35 cellular contexts compared by ENCODE assay signal in the genomic region with DNA sequence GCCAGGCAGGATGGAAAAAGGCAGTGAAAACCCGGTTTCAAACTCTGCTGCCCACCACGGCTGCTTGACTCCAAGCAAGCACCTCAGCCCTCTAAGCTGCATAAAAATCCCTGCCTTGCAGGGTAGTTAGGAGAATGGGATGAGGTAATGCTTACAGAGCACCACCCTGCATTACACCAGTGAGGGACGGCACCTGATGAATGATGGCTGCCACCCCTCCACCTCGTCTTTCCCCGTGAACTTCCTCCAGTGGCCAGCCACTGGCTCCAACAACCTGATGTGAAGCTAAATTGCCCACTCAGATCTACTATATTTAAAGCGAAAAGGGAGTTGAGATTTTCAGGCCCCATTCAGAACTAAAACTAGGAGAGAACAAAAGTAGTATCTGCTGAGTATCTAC.
"Had no signal": no experiment of that assay in that cellular context is flagged by ENCODE, and none has a peak within 500 bp of the region (broad histone marks: within the 10 kb centered on the region; RNA-seq: fewer than 3 reads in every experiment).

No MANE protein-coding gene starts in this region.

- H3K9me3 Mint-ChIP-seq: activated B cell treated with CpG ODN at 0.5 μM for 24 hours; activated CD4-positive, alpha-beta memory T cell treated with anti-CD3 and anti-CD28 coated beads for 36 hours; activated CD4-positive, alpha-beta T cell treated with anti-CD3 and anti-CD28 coated beads, Interleukin-2, amount 10 ng/mL, durations not matched to agents 24 days and 14 days; activated CD8-positive, alpha-beta T cell treated with anti-CD3 and anti-CD28 coated beads for 36 hours; activated naive CD4-positive, alpha-beta T cell treated with anti-CD3 and anti-CD28 coated beads for 36 hours; activated naive CD4-positive, alpha-beta T cell treated with anti-CD3 and anti-CD28 coated beads, Interleukin-2, amount 50 U/mL, for 72 hours; activated naive CD8-positive, alpha-beta T cell treated with anti-CD3 and anti-CD28 coated beads for 36 hours; activated T-cell treated with anti-CD3 and anti-CD28 coated beads, Interleukin-2, amount 50 U/mL, for 4 hours; activated T-cell treated with anti-CD3 and anti-CD28 coated beads, Interleukin-2, amount 50 U/mL, for 72 hours; activated T-helper 1 cell treated with anti-CD3 and anti-CD28 coated beads, Interleukin-12 subunit alpha, Interleukin-12 subunit beta, Interleukin-2, Interleukin-4 antibody, amounts not matched to agents 30 ng/mL and 10 ng/mL and 1 ng/mL, durations not matched to agents 14 hours and 24 hours and 36 hours; activated T-helper 17 cell treated with anti-CD3 and anti-CD28 coated beads, Interleukin-2, amount 50 U/mL, for 72 hours; T-helper 1 cell treated with Interleukin-12 subunit alpha and Interleukin-12 subunit beta and Interleukin-4 antibody, amounts not matched to agents 30 μg/mL and 1 μg/mL, for 36 hours; T-helper 2 cell treated with Interferon-gamma antibody and Interleukin-4, amounts not matched to agents 5 μg/mL and 100 μg/mL, for 36 hours had no signal

- H3K27ac Mint-ChIP-seq: activated B cell treated with CpG ODN at 0.5 μM for 24 hours; activated CD4-positive, alpha-beta memory T cell treated with anti-CD3 and anti-CD28 coated beads for 36 hours; activated CD4-positive, alpha-beta T cell treated with anti-CD3 and anti-CD28 coated beads, Interleukin-2, amount 10 ng/mL, durations not matched to agents 24 days and 14 days; activated CD8-positive, alpha-beta T cell treated with anti-CD3 and anti-CD28 coated beads for 36 hours; activated naive CD4-positive, alpha-beta T cell treated with anti-CD3 and anti-CD28 coated beads for 36 hours; activated naive CD8-positive, alpha-beta T cell treated with anti-CD3 and anti-CD28 coated beads for 36 hours; activated T-cell treated with anti-CD3 and anti-CD28 coated beads, Interleukin-2, amount 50 U/mL, for 72 hours; activated T-helper 1 cell treated with anti-CD3 and anti-CD28 coated beads, Interleukin-12 subunit alpha, Interleukin-12 subunit beta, Interleukin-2, Interleukin-4 antibody, amounts not matched to agents 30 ng/mL and 10 ng/mL and 1 ng/mL, durations not matched to agents 14 hours and 24 hours and 36 hours; activated T-helper 17 cell treated with anti-CD3 and anti-CD28 coated beads, Interleukin-2, amount 50 U/mL, for 72 hours; T-helper 1 cell treated with Interleukin-12 subunit alpha and Interleukin-12 subunit beta and Interleukin-4 antibody, amounts not matched to agents 30 μg/mL and 1 μg/mL, for 36 hours; T-helper 2 cell treated with Interferon-gamma antibody and Interleukin-4, amounts not matched to agents 5 μg/mL and 100 μg/mL, for 36 hours had no signal

- H3K27me3 ChIP-seq: adrenal gland, body of pancreas, brain microvascular endothelial cell, breast epithelium had no signal

- DNase-seq: activated B cell treated with CpG ODN at 0.5 μM for 24 hours; activated CD4-positive, alpha-beta memory T cell treated with anti-CD3 and anti-CD28 coated beads for 36 hours; activated CD4-positive, alpha-beta T cell treated with anti-CD3 and anti-CD28 coated beads for 4 hours; activated CD4-positive, alpha-beta T cell treated with anti-CD3 and anti-CD28 coated beads, Interleukin-2, amount 10 ng/mL, durations not matched to agents 24 days and 14 days; activated CD4-positive, alpha-beta T cell treated with anti-CD3 and anti-CD28 coated beads, Interleukin-2, amount 50 U/mL, for 1 hour; activated CD4-positive, alpha-beta T cell treated with anti-CD3 and anti-CD28 coated beads, Interleukin-2, amount 50 U/mL, for 4 hours; activated CD4-positive, CD25-positive, alpha-beta regulatory T cell treated with anti-CD3 and anti-CD28 coated beads, Interleukin-2, amount 50 U/mL, for 72 hours; activated CD8-positive, alpha-beta memory T cell treated with anti-CD3 and anti-CD28 coated beads, Interleukin-2, amount 50 U/mL, for 4 hours; activated CD8-positive, alpha-beta T cell treated with anti-CD3 and anti-CD28 coated beads for 36 hours; activated effector memory CD4-positive, alpha-beta T cell treated with anti-CD3 and anti-CD28 coated beads, Interleukin-2, amount 50 U/mL, for 16 hours; activated gamma-delta T cell treated with Interleukin-2 at 50 U/mL for 16 hours; activated naive CD4-positive, alpha-beta T cell; activated naive CD4-positive, alpha-beta T cell treated with anti-CD3 and anti-CD28 coated beads for 36 hours; activated naive CD4-positive, alpha-beta T cell treated with anti-CD3 and anti-CD28 coated beads, Interleukin-2, amount 50 U/mL, for 16 hours; activated naive CD8-positive, alpha-beta T cell treated with anti-CD3 and anti-CD28 coated beads for 36 hours; activated T-cell treated with anti-CD3 and anti-CD28 coated beads for 4 hours; activated T-cell treated with anti-CD3 and anti-CD28 coated beads, Interleukin-2, amount 50 U/mL, for 1 hour; activated T-cell treated with anti-CD3 and anti-CD28 coated beads, Interleukin-2, amount 50 U/mL, for 4 hours; activated T-cell treated with anti-CD3 and anti-CD28 coated beads, Interleukin-2, amount 50 U/mL, for 72 hours; adrenal gland; amniotic stem cell; body of pancreas; brain microvascular endothelial cell; central memory CD4-positive, alpha-beta T cell; T-helper 2 cell; T-helper 9 cell had no signal

- H3K27ac ChIP-seq: adrenal gland, body of pancreas, brain microvascular endothelial cell, breast epithelium, VCaP had no signal

- FAIRE-seq: astrocyte, TTC549 had no signal

- H3K4me1 Mint-ChIP-seq: activated B cell treated with CpG ODN at 0.5 μM for 24 hours; activated CD4-positive, alpha-beta T cell treated with anti-CD3 and anti-CD28 coated beads, Interleukin-2, amount 10 ng/mL, durations not matched to agents 24 days and 14 days; activated naive CD8-positive, alpha-beta T cell treated with anti-CD3 and anti-CD28 coated beads for 36 hours; activated T-helper 17 cell treated with anti-CD3 and anti-CD28 coated beads, Interleukin-2, amount 50 U/mL, for 72 hours had no signal

- ATAC-seq: activated CD8-positive, alpha-beta T cell treated with anti-CD3 and anti-CD28 coated beads for 36 hours; activated naive CD4-positive, alpha-beta T cell treated with anti-CD3 and anti-CD28 coated beads, Interleukin-2, amount 50 U/mL, for 72 hours; activated T-cell treated with anti-CD3 and anti-CD28 coated beads, Interleukin-2, amount 50 U/mL, for 4 hours; activated T-cell treated with anti-CD3 and anti-CD28 coated beads, Interleukin-2, amount 50 U/mL, for 72 hours; activated T-helper 17 cell treated with anti-CD3 and anti-CD28 coated beads, Interleukin-2, amount 50 U/mL, for 72 hours; body of pancreas had no signal

- H3K9me3 ChIP-seq: adrenal gland, body of pancreas, breast epithelium had no signal

- H3K4me1 ChIP-seq: adrenal gland, body of pancreas, breast epithelium had no signal

- H3K27me3 Mint-ChIP-seq: activated B cell treated with CpG ODN at 0.5 μM for 24 hours; activated CD4-positive, alpha-beta memory T cell treated with anti-CD3 and anti-CD28 coated beads for 36 hours; activated CD4-positive, alpha-beta T cell treated with anti-CD3 and anti-CD28 coated beads, Interleukin-2, amount 10 ng/mL, durations not matched to agents 24 days and 14 days; activated CD8-positive, alpha-beta T cell treated with anti-CD3 and anti-CD28 coated beads for 36 hours; activated naive CD8-positive, alpha-beta T cell treated with anti-CD3 and anti-CD28 coated beads for 36 hours; activated T-helper 17 cell treated with anti-CD3 and anti-CD28 coated beads, Interleukin-2, amount 50 U/mL, for 72 hours had no signal

- H3K4me3 Mint-ChIP-seq: activated B cell treated with CpG ODN at 0.5 μM for 24 hours; activated CD4-positive, alpha-beta memory T cell treated with anti-CD3 and anti-CD28 coated beads for 36 hours; activated CD4-positive, alpha-beta T cell treated with anti-CD3 and anti-CD28 coated beads, Interleukin-2, amount 10 ng/mL, durations not matched to agents 24 days and 14 days; activated CD8-positive, alpha-beta T cell treated with anti-CD3 and anti-CD28 coated beads for 36 hours; activated naive CD4-positive, alpha-beta T cell treated with anti-CD3 and anti-CD28 coated beads for 36 hours; activated naive CD8-positive, alpha-beta T cell treated with anti-CD3 and anti-CD28 coated beads for 36 hours; activated T-cell treated with anti-CD3 and anti-CD28 coated beads, Interleukin-2, amount 50 U/mL, for 4 hours; activated T-cell treated with anti-CD3 and anti-CD28 coated beads, Interleukin-2, amount 50 U/mL, for 72 hours; activated T-helper 1 cell treated with anti-CD3 and anti-CD28 coated beads, Interleukin-12 subunit alpha, Interleukin-12 subunit beta, Interleukin-2, Interleukin-4 antibody, amounts not matched to agents 30 ng/mL and 10 ng/mL and 1 ng/mL, durations not matched to agents 14 hours and 24 hours and 36 hours; activated T-helper 17 cell treated with anti-CD3 and anti-CD28 coated beads, Interleukin-2, amount 50 U/mL, for 72 hours; T-helper 1 cell treated with Interleukin-12 subunit alpha and Interleukin-12 subunit beta and Interleukin-4 antibody, amounts not matched to agents 30 μg/mL and 1 μg/mL, for 36 hours; T-helper 2 cell treated with Interferon-gamma antibody and Interleukin-4, amounts not matched to agents 5 μg/mL and 100 μg/mL, for 36 hours had no signal

- H3K4me3 ChIP-seq: adrenal gland, body of pancreas, breast epithelium had no signal
